In the genomic region with DNA sequence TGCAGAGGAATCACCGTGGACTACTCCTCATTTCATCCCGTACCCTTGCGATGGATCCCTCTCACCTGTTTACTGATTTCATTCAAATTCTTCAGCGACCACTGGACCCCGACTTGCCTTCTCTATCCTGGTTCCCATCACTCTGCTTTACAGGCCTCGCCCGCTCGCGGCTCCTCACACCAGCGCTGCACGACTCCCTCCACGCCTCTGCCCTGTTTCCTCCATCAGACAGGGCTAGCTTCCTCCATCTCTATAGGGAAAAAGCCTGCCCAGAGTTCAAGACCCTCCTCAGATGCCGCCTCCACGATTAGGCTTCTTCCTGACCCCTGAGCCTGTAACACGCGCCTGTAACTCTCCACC, we compare ENCODE assay signal across 1 cellular context.
A peak's percentile ranks its signal among the peaks of the same experiment; 100 is the strongest.
TF ChIP-seq lines count a peak whose summit lies in the region.

No MANE protein-coding gene starts in this region.

TF ChIP-seq in K562, 482 proteins besides CTCF, POLR2A, EP300 and RAD21 (continued from another document):
- TF ChIP-seq, protein P1, sequence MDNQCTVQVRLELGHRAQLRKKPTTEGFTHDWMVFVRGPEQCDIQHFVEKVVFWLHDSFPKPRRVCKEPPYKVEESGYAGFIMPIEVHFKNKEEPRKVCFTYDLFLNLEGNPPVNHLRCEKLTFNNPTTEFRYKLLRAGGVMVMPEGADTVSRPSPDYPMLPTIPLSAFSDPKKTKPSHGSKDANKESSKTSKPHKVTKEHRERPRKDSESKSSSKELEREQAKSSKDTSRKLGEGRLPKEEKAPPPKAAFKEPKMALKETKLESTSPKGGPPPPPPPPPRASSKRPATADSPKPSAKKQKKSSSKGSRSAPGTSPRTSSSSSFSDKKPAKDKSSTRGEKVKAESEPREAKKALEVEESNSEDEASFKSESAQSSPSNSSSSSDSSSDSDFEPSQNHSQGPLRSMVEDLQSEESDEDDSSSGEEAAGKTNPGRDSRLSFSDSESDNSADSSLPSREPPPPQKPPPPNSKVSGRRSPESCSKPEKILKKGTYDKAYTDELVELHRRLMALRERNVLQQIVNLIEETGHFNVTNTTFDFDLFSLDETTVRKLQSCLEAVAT (IDR thresholded peaks at IDR 0.05) = peak in 1 of 2 experiments; percentile 83; a peak in 2 of 4 replicates
- TF ChIP-seq, protein P2, sequence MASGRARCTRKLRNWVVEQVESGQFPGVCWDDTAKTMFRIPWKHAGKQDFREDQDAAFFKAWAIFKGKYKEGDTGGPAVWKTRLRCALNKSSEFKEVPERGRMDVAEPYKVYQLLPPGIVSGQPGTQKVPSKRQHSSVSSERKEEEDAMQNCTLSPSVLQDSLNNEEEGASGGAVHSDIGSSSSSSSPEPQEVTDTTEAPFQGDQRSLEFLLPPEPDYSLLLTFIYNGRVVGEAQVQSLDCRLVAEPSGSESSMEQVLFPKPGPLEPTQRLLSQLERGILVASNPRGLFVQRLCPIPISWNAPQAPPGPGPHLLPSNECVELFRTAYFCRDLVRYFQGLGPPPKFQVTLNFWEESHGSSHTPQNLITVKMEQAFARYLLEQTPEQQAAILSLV (tag; IDR thresholded peaks at IDR 0.05) = 0 out of 2 replicates have a peak, but pooled peaks have one; percentile 15
- TF ChIP-seq ZNF121 (CRISPR knock-in tag; conservative IDR thresholded peaks at IDR 0.05) = peak; percentile 72
TF ChIP-seq in K562: peak in this region for 5; not testable (repeated sequence) for 477.
